Comparison of ENCODE assay signal across 9 cellular contexts in the genomic region with DNA sequence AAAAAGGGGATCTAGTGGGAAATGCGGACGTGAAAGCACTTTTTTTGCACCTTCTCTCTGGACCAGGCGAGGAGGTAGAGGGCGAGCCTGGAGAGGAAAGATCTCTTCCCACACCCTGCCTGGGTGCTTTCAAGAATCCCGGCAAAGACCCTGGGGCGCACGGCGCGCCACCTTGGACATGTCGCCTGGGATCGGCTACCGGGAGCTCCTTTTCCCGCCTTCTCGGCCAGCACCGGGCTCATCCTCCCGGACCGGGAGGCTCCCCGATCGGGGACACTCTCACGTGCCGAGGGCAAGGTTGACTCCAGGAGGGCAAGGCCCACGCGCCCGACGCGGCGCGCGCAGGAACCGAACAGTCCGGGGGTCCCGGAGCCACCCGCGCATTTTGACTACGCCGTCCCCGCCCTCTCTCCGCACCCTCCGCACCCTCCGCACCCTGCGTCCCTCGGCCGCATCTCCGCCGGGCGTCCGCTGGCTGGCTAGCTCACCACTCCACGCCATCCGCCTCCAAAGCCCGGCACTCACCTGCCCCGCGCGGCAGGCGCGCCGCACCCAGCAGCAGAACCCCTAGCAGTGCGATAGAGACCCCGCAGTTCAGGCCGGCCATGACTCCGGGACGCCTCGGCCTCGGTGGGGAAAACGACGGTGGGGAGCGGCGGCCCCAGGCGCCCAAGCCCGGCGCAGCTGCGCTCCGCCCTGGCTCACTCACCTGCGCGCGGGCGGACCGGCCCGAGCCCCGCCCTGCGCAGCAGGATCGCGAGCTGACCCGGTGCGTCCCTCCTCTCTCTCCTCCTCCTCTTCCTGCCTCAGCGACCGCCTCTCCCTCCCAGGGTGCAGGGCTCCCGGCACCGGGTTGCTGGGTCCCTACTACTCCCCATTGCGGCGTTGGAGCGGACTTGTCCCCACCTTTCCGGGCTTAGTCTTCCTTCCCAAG. TPM values are rescaled to one million over a fixed set of nuclear protein-coding genes. Genes with fewer than 3 reads are reported as not detected.
DNase-seq lines count a peak whose midpoint lies in the region; ATAC-seq and TF ChIP-seq lines count a peak whose summit lies in the region.
"Had no signal": no experiment of that assay in that cellular context is flagged by ENCODE, and none has a peak within 500 bp of the region (broad histone marks: within the 10 kb centered on the region; RNA-seq: fewer than 3 reads in every experiment).

A gene with protein sequence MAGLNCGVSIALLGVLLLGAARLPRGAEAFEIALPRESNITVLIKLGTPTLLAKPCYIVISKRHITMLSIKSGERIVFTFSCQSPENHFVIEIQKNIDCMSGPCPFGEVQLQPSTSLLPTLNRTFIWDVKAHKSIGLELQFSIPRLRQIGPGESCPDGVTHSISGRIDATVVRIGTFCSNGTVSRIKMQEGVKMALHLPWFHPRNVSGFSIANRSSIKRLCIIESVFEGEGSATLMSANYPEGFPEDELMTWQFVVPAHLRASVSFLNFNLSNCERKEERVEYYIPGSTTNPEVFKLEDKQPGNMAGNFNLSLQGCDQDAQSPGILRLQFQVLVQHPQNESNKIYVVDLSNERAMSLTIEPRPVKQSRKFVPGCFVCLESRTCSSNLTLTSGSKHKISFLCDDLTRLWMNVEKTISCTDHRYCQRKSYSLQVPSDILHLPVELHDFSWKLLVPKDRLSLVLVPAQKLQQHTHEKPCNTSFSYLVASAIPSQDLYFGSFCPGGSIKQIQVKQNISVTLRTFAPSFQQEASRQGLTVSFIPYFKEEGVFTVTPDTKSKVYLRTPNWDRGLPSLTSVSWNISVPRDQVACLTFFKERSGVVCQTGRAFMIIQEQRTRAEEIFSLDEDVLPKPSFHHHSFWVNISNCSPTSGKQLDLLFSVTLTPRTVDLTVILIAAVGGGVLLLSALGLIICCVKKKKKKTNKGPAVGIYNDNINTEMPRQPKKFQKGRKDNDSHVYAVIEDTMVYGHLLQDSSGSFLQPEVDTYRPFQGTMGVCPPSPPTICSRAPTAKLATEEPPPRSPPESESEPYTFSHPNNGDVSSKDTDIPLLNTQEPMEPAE (minus strand): TSS at position 698 of the 934 bp plus-strand sequence. CDS start 91 bp downstream, at position 607.

- peaks cover 5% of the 10 kb centered on the region for H3K36me3 Mint-ChIP-seq in natural killer cell treated with Interleukin-12 subunit alpha and Interleukin-12 subunit beta and Interleukin-15 and Interleukin-18, amount 100 ng/mL, for 72 hours

- POLR2A ChIA-PET in Panc1 (lab: Charles Lee): interaction anchor here (0.7 to 1.1 kb wide), 2 partner anchors 9 to 364 kb away, joined by 4 to 6 read pairs; no protein-coding TSS in a partner anchor

- H3K9me3 Mint-ChIP-seq in natural killer cell treated with Interleukin-12 subunit alpha and Interleukin-12 subunit beta and Interleukin-15 and Interleukin-18, amount 100 ng/mL, for 72 hours: no peaks in the 10 kb centered on the region

- peaks cover 9% of the 10 kb centered on the region; the same call in 1 of the 2 replicates for H3K36me3 ChIP-seq in Panc1 (ENCODE audit: control insufficient read depth, insufficient read depth, low read length)
- H3K36me3 ChIP-seq: BLaER1 treated with 17β-estradiol and CSF1 and Interleukin-3, amounts not matched to agents 10 nM and 100 nM had no signal

- peaks cover 6 to 10% of the 10 kb centered on the region in 2 donors for H3K4me1 Mint-ChIP-seq in natural killer cell treated with Interleukin-12 subunit alpha and Interleukin-12 subunit beta and Interleukin-15 and Interleukin-18, amount 100 ng/mL, for 72 hours (ENCODE audit: low read depth in 2 of 2)

- H3K27ac Mint-ChIP-seq in natural killer cell treated with Interleukin-12 subunit alpha and Interleukin-12 subunit beta and Interleukin-15 and Interleukin-18, amount 100 ng/mL, for 72 hours: no peak within 1 kb of the TSS

- in situ Hi-C loops in Panc1 (cut with HindIII; ENCODE audit: low pct_unique_long_range_greater_than_20kb, low sequenced_read_pairs): no loop called here

- peak within 1 kb of the TSS; percentile 73 for H3K4me3 Mint-ChIP-seq in natural killer cell treated with Interleukin-12 subunit alpha and Interleukin-12 subunit beta and Interleukin-15 and Interleukin-18, amount 100 ng/mL, for 72 hours

- ATAC-seq in Panc1 (peak; percentile 92), HG03095 (IDR thresholded peaks at IDR 0.05; ENCODE audit: unreplicated experiment) (no peak), GM21515 (IDR thresholded peaks at IDR 0.05; ENCODE audit: unreplicated experiment) (no peak)
- ATAC-seq in natural killer cell treated with Interleukin-12 subunit alpha and Interleukin-12 subunit beta and Interleukin-15 and Interleukin-18, amount 100 ng/mL, for 72 hours: peak; percentile 41 to 43

- no TSS peak for BruUV-seq in Panc1 (replicated peaks; lab: Mats Ljungman, UMichigan)

- H3K9me3 ChIP-seq in Panc1 (ENCODE audit: control insufficient read depth, insufficient read depth, low read depth, low read length): peaks cover 3% of the 10 kb centered on the region; the same call in 1 of the 2 replicates

- DNase-seq in NCI-H2081 (lab: John Stamatoyannopoulos, UW) (peak; percentile 37 to 59), NCI-H2081 treated with DMSO at 0.1 percent for 48 hours (lab: John Stamatoyannopoulos, UW) (no peak), Panc1 (ENCODE audit: low read depth, low spot score) (no peak), epithelial cell of prostate (ENCODE audit: low read depth, low spot score) (no peak), SK-N-DZ (ENCODE audit: low spot score) (no peak)
- DNase-seq in natural killer cell treated with Interleukin-12 subunit alpha and Interleukin-12 subunit beta and Interleukin-15 and Interleukin-18, amount 100 ng/mL, for 72 hours (ENCODE audit: low spot score): no peak

- peak within 1 kb of the TSS; percentile 65 to 93 for H3K4me3 ChIP-seq in Panc1 (ENCODE audit: low read depth in 2 of 2, low read length in 2 of 2)
- H3K4me3 ChIP-seq: BLaER1 treated with 17β-estradiol and CSF1 and Interleukin-3, amounts not matched to agents 10 nM and 100 nM had no signal

- intact Hi-C loops in Panc1 (cut with micrococcal nuclease; ENCODE audit: unreplicated experiment): no loop called here

- H3K27me3 Mint-ChIP-seq in natural killer cell treated with Interleukin-12 subunit alpha and Interleukin-12 subunit beta and Interleukin-15 and Interleukin-18, amount 100 ng/mL, for 72 hours: peaks cover 44 to 60% of the 10 kb centered on the region in 2 donors

- no peak for TF ChIP-seq CTCF in Panc1 (IDR thresholded peaks at IDR 0.05)

- CTCF ChIA-PET in Panc1 (lab: Charles Lee): no interaction called here

- H3K27ac ChIP-seq in Panc1 (ENCODE audit: low read length) (peak within 1 kb of the TSS; percentile 89), epithelial cell of prostate (peak within 1 kb of the TSS; percentile 99)

- peaks cover 8% of the 10 kb centered on the region for H3K4me1 ChIP-seq in Panc1 (ENCODE audit: control insufficient read depth, insufficient read depth, low read length)

- H3K27me3 ChIP-seq in Panc1 (ENCODE audit: control insufficient read depth, insufficient read depth, low read length): no peaks in the 10 kb centered on the region
- H3K27me3 ChIP-seq: BLaER1 treated with 17β-estradiol and CSF1 and Interleukin-3, amounts not matched to agents 10 nM and 100 nM had no signal

RNA-seq across cellular contexts. Expression of the gene that starts here (rescaled TPM):
- 47.8 TPM for total RNA-seq in Panc1 (2021; ENCODE audit: unreplicated experiment)
- polyA plus RNA-seq in Panc1 (2012; ENCODE audit: insufficient read length): 15.4 TPM
- total RNA-seq in natural killer cell treated with Interleukin-12 subunit alpha and Interleukin-12 subunit beta and Interleukin-15 and Interleukin-18, amount 100 ng/mL, for 72 hours: under 1 TPM; 0.29 to 0.36 TPM
- not detected in 2 replicates for polyA plus RNA-seq in SK-N-DZ (2014; cell fraction: cytosol; rRNA removed)
- not detected in 2 replicates for polyA plus RNA-seq in SK-N-DZ (2014; cell fraction: nucleus; rRNA removed)

Comparison
In these comparisons a context has a peak if more than half of its experiments do, and no peak if none do; other contexts are left out.
1. RNA of the gene that starts here (total RNA-seq): 47.8 TPM in Panc1 (single experiment); 0.29 to 0.36 TPM in natural killer cell treated with Interleukin-12 subunit alpha and Interleukin-12 subunit beta and Interleukin-15 and Interleukin-18, amount 100 ng/mL, for 72 hours; every median in the first group is over 10 times any median in the second.
2. DNase-seq: peak in NCI-H2081 (2 of 2); none in NCI-H2081 treated with DMSO at 0.1 percent for 48 hours (single experiment), Panc1 (single experiment), epithelial cell of prostate (single experiment), natural killer cell treated with Interleukin-12 subunit alpha and Interleukin-12 subunit beta and Interleukin-15 and Interleukin-18, amount 100 ng/mL, for 72 hours (single experiment) and SK-N-DZ (single experiment).
3. Peak in ATAC-seq in natural killer cell treated with Interleukin-12 subunit alpha and Interleukin-12 subunit beta and Interleukin-15 and Interleukin-18, amount 100 ng/mL, for 72 hours; RNA of the gene not detected or under 1 TPM.